Comparison of ENCODE assay signal across 20 cellular contexts in the genomic region with DNA sequence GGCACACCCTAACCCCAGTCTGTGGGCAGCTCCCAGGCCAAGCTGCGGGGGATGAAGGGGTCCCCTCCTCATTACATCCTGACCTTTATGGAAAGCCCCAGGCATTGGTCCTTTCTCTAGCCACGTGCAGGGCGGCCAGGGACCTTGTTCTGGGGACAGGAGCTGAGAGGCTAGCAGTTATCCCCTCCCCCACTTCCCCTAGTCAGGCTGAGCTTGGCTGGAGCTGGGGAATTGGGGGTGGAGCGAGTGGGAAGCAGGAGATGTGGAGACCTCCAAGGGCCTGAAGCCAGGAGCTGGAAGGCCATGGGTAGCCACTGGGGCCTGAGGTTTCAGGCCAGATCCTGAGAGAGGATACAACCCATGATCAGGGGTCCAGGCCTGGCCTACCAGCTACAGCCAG. TPM values are rescaled to one million over a fixed set of nuclear protein-coding genes. Genes with fewer than 3 reads are reported as not detected.
DNase-seq lines count a peak whose midpoint lies in the region; ATAC-seq, FAIRE-seq and TF ChIP-seq lines count a peak whose summit lies in the region.
"Had no signal": no experiment of that assay in that cellular context is flagged by ENCODE, and none has a peak within 500 bp of the region (broad histone marks: within the 10 kb centered on the region; RNA-seq: fewer than 3 reads in every experiment).

No MANE protein-coding gene starts in this region.

- H3K4me2 ChIP-seq in H9 (ENCODE audit: insufficient read depth, insufficient read length, low read length) (no peak overlapping the region), H1 (ENCODE audit: insufficient read depth in 1 of 2, low read depth in 2 of 2, low read length in 2 of 2) (no peak overlapping the region), neural progenitor cell (no peak overlapping the region)

- H3K18ac ChIP-seq in H9 (ENCODE audit: insufficient read length, low read depth, low read length) (no peak overlapping the region), H1 (ENCODE audit: extremely low read depth, low read length) (no peak overlapping the region)

- H2BK20ac ChIP-seq in H9 (ENCODE audit: low read depth, low read length, poor library complexity, severe bottlenecking) (no peak overlapping the region), H1 (ENCODE audit: low read length) (no peak overlapping the region)

- H3K36me3 ChIP-seq in H1 (ENCODE audit: control insufficient read depth in 2 of 4, insufficient read depth in 4 of 4, low read length in 3 of 4) (no peaks in the 10 kb centered on the region), kidney (ENCODE audit: control insufficient read depth in 1 of 2, insufficient read depth in 2 of 2, low read length in 2 of 2) (peaks cover 17 to 26% of the 10 kb centered on the region in 2 donors), neural progenitor cell (no peaks in the 10 kb centered on the region)
- H3K36me3 ChIP-seq: BE2C had no signal

- no peak overlapping the region for H2AFZ ChIP-seq in H9 (ENCODE audit: low read length)
- no peak overlapping the region for H2AFZ ChIP-seq in H1 (ENCODE audit: low read length)
- no peak overlapping the region for H2AFZ ChIP-seq in neural progenitor cell (replicated peaks)

- H3K9me3 Mint-ChIP-seq in H9 (no peaks in the 10 kb centered on the region), neural progenitor cell (no peaks in the 10 kb centered on the region)
- H3K9me3 Mint-ChIP-seq: HFFc6 had no signal

- H3K4me1 Mint-ChIP-seq in H9 (peaks cover 3 to 5% of the 10 kb centered on the region in 2 experiments; a peak in 2 of 4 replicates), neural progenitor cell (no peaks in the 10 kb centered on the region)
- H3K4me1 Mint-ChIP-seq: CD4-positive, CD25-positive, alpha-beta regulatory T cell had no signal

- H3K36me3 Mint-ChIP-seq in H9 (ENCODE audit: insufficient read depth in 1 of 3, low read depth in 3 of 3) (no peaks in the 10 kb centered on the region), neural progenitor cell (peaks cover 4% of the 10 kb centered on the region)

- WGBS in H9 (ENCODE audit: extremely low coverage, insufficient read length, low lambda C conversion rate), result no CpG with 5 or more reads among the region's 4 CpGs
- WGBS in H1 (ENCODE audit: extremely low coverage in 1 of 2, insufficient coverage in 1 of 2, insufficient read length in 1 of 2, insufficient replicate concordance in 2 of 2, low coverage in 1 of 2, low lambda C conversion rate in 2 of 2, missing lambda C conversion rate in 1 of 2), 2 experiments, result 77% methylated on average over 4 of the region's 4 CpGs; no CpG with 5 or more reads in 1 of the 2 experiments

- DNase-seq in H9 (no peak), H1 (ENCODE audit: low read depth in 1 of 2, low spot score in 2 of 2) (no peak), kidney (peak; percentile 29), neural progenitor cell (ENCODE audit: low spot score) (no peak), GM10248 (ENCODE audit: extremely low spot score) (no peak)
- DNase-seq in stimulated activated CD4-positive, alpha-beta T cell treated with anti-CD3 and anti-CD28 coated beads, Interleukin-15, amount 100 ng/mL, for 24 hours, result no peak
- DNase-seq: ACHN; BE2C; C1 segment of cervical spinal cord; Caco-2; CD4-positive, CD25-positive, alpha-beta regulatory T cell; HFFc6 had no signal

- H4K8ac ChIP-seq in H9 (replicated peaks; ENCODE audit: insufficient read length, low read depth, low read length) (no peak overlapping the region), H1 (ENCODE audit: extremely low read depth, insufficient read depth, low read length) (no peak overlapping the region; the same call in none of the 2 replicates)

- no peak for ATAC-seq in GM19395 (IDR thresholded peaks at IDR 0.05; ENCODE audit: unreplicated experiment)
- ATAC-seq: HCT116 had no signal

- POLR2A ChIA-PET in H1 (lab: Charles Lee; ENCODE audit: partially characterized antibody) (interaction anchor here (1.2 to 2.3 kb wide), 5 partner anchors 10 to 83 kb away, joined by 4 to 8 read pairs (median 5); partner anchors contain the start of genes GLYCTK and WDR82), GM10248 (lab: Yijun Ruan, JAX) (no interaction called here)

- H2BK5ac ChIP-seq in H9 (ENCODE audit: insufficient read length, low read length), result no peak overlapping the region
- H2BK5ac ChIP-seq in H1 (ENCODE audit: low read depth, low read length), result peak overlapping the region; percentile 52; the same call in 1 of the 2 replicates

- no peaks in the 10 kb centered on the region for H3K23me2 ChIP-seq in H9 (ENCODE audit: insufficient read length, low read depth, low read length, poor library complexity, severe bottlenecking)
- no peaks in the 10 kb centered on the region for H3K23me2 ChIP-seq in H1 (ENCODE audit: low read depth, low read length)

- H4K91ac ChIP-seq in H9 (ENCODE audit: insufficient read length, low read depth, low read length) (no peak overlapping the region), H1 (replicated peaks; ENCODE audit: insufficient read length, low read length) (no peak overlapping the region)

- FAIRE-seq in H1 (lab: Jason Lieb, UNC) (no peak), kidney (lab: Jason Lieb, UNC) (no peak)
- FAIRE-seq: A204.1, D721Med, G401.6, GM12892, H54 had no signal

- no peaks in the 10 kb centered on the region for H3K27me3 ChIP-seq in H9 (ENCODE audit: insufficient read depth, low read length)
- no peaks in the 10 kb centered on the region for H3K27me3 ChIP-seq in H1 (replicated peaks in 1 of 4; ENCODE audit: control insufficient read depth in 3 of 4, extremely low read depth in 1 of 4, insufficient read depth in 3 of 4, low read length in 3 of 4)
- H3K27me3 ChIP-seq in neural progenitor cell, result no peaks in the 10 kb centered on the region
- H3K27me3 ChIP-seq: BE2C had no signal

- intact Hi-C loops in kidney (cut with DNase I), result no loop called here

- no peak for TF ChIP-seq RAD21 in H1 (IDR thresholded peaks at IDR 0.05 in 1 of 2, conservative IDR thresholded peaks at IDR 0.05 in 1 of 2; ENCODE audit: low read depth in 2 of 2, low read length in 2 of 2)

- H3K56ac ChIP-seq in H9 (ENCODE audit: insufficient read length, low read depth, low read length), result no peak overlapping the region
- H3K56ac ChIP-seq in H1 (replicated peaks; ENCODE audit: insufficient read length, low read depth, low read length), result no peak overlapping the region

- H3K4me1 ChIP-seq in H9 (ENCODE audit: insufficient read depth, low read length), result no peaks in the 10 kb centered on the region
- H3K4me1 ChIP-seq in H1 (replicated peaks in 1 of 4; ENCODE audit: control insufficient read depth in 3 of 4, insufficient read depth in 4 of 4, low read length in 3 of 4), result no peaks in the 10 kb centered on the region; a peak in 1 of 7 replicates
- no peaks in the 10 kb centered on the region for H3K4me1 ChIP-seq in kidney (ENCODE audit: control insufficient read depth in 1 of 2, insufficient read depth in 1 of 2, low read depth in 1 of 2, low read length in 2 of 2)
- H3K4me1 ChIP-seq in neural progenitor cell, result peaks cover 6% of the 10 kb centered on the region
- H3K4me1 ChIP-seq: BE2C, Caco-2 had no signal

- H3K4ac ChIP-seq in H9 (ENCODE audit: low read depth, low read length) (no peak overlapping the region), H1 (replicated peaks; ENCODE audit: insufficient read length, low read depth, low read length) (no peak overlapping the region)

- no peak overlapping the region for H3K27ac ChIP-seq in H9 (ENCODE audit: insufficient read length, low read depth, low read length)
- no peak overlapping the region for H3K27ac ChIP-seq in H1 (ENCODE audit: low read depth, low read length)
- no peak overlapping the region for H3K27ac ChIP-seq in kidney (ENCODE audit: low read depth in 2 of 2, low read length in 2 of 2)
- H3K27ac ChIP-seq in neural progenitor cell, result no peak overlapping the region
- H3K27ac ChIP-seq: HL-60 had no signal

- TF ChIP-seq EP300 in H1 (IDR thresholded peaks at IDR 0.05; ENCODE audit: borderline replicate concordance in 1 of 2, low read depth in 2 of 2, low read length in 2 of 2), result no peak

- no peaks in the 10 kb centered on the region for H3F3A ChIP-seq in neural progenitor cell (ENCODE audit: low read depth)

- no peak overlapping the region for H4K5ac ChIP-seq in H9 (ENCODE audit: insufficient read length, low read depth, low read length)
- no peak overlapping the region for H4K5ac ChIP-seq in H1 (ENCODE audit: insufficient read length, low read depth, low read length)

- no peak overlapping the region for H2BK120ac ChIP-seq in H9 (ENCODE audit: low read depth, low read length, poor library complexity, severe bottlenecking)
- H2BK120ac ChIP-seq in H1 (replicated peaks; ENCODE audit: low read depth, low read length), result no peak overlapping the region

- H3K23ac ChIP-seq in H9 (ENCODE audit: insufficient read length, low read depth, low read length), result no peak overlapping the region
- no peak overlapping the region for H3K23ac ChIP-seq in H1 (ENCODE audit: insufficient read length)

- H3K14ac ChIP-seq in H9 (ENCODE audit: insufficient read depth, low read length) (0 out of 2 replicates have a peak overlapping the region, but pooled peaks have one; percentile 35), H1 (ENCODE audit: insufficient read length) (no peak overlapping the region)

- no peak overlapping the region for H3K9ac ChIP-seq in H9 (ENCODE audit: extremely low read depth, insufficient read length, low read length)
- no peak overlapping the region; a peak in 1 of 7 replicates for H3K9ac ChIP-seq in H1 (replicated peaks in 1 of 4; ENCODE audit: extremely low read depth in 1 of 4, low read depth in 3 of 4, low read length in 3 of 4)
- no peak overlapping the region for H3K9ac ChIP-seq in kidney (ENCODE audit: low read length in 2 of 2)
- H3K9ac ChIP-seq in neural progenitor cell, result no peak overlapping the region

- H2BK15ac ChIP-seq in H9 (ENCODE audit: low read depth, low read length), result no peak overlapping the region
- H2BK15ac ChIP-seq in H1 (ENCODE audit: low read length), result no peak overlapping the region

- H3T11ph ChIP-seq in H9 (ENCODE audit: low read length), result no peak overlapping the region

- H3K27ac Mint-ChIP-seq in H9 (peak overlapping the region in 1 of 3 experiments; percentile 28; a peak in 1 of 7 replicates), neural progenitor cell (peak overlapping the region; percentile 82)
- H3K27ac Mint-ChIP-seq: CD4-positive, CD25-positive, alpha-beta regulatory T cell; HFFc6 had no signal

- H3K9me3 ChIP-seq in H9 (ENCODE audit: control insufficient read depth, low read depth, low read length) (no peaks in the 10 kb centered on the region), H1 (ENCODE audit: insufficient read depth in 2 of 2, low read depth in 1 of 2, low read length in 1 of 2) (no peaks in the 10 kb centered on the region), kidney (ENCODE audit: control insufficient read depth in 1 of 2, low read length in 2 of 2) (no peaks in the 10 kb centered on the region), neural progenitor cell (ENCODE audit: low read depth) (no peaks in the 10 kb centered on the region)
- H3K9me3 ChIP-seq: BE2C, Caco-2 had no signal

- no peak for TF ChIP-seq POLR2A in H1 (IDR thresholded peaks at IDR 0.05; ENCODE audit: control extremely low read depth in 1 of 2, low read depth in 2 of 2, low read length in 2 of 2)

- no peaks in the 10 kb centered on the region for H4K20me1 ChIP-seq in H9 (ENCODE audit: control insufficient read depth, insufficient read depth, insufficient read length)
- H4K20me1 ChIP-seq in H1 (replicated peaks in 1 of 2; ENCODE audit: control insufficient read depth in 1 of 2, insufficient read depth in 2 of 2, low read length in 2 of 2), result no peaks in the 10 kb centered on the region
- H4K20me1 ChIP-seq in neural progenitor cell (ENCODE audit: low read depth), result no peaks in the 10 kb centered on the region

- H3K4me3 Mint-ChIP-seq in H9 (no peak overlapping the region), neural progenitor cell (no peak overlapping the region)
- H3K4me3 Mint-ChIP-seq: CD4-positive, CD25-positive, alpha-beta regulatory T cell; HFFc6 had no signal

- H3K4me3 ChIP-seq in H1 (ENCODE audit: extremely low read depth in 1 of 4, insufficient read depth in 2 of 4, low read depth in 3 of 4, low read length in 4 of 4) (no peak overlapping the region), kidney (ENCODE audit: low read length in 2 of 2) (no peak overlapping the region), neural progenitor cell (no peak overlapping the region)

- no peaks in the 10 kb centered on the region for H3K79me2 ChIP-seq in H9 (ENCODE audit: insufficient read depth, low read length)
- H3K79me2 ChIP-seq in H1 (ENCODE audit: control insufficient read depth in 1 of 2, insufficient read depth in 2 of 2, low read length in 2 of 2), result no peaks in the 10 kb centered on the region
- H3K79me2 ChIP-seq in neural progenitor cell (ENCODE audit: low read depth), result no peaks in the 10 kb centered on the region

- H3K79me1 ChIP-seq in H9 (ENCODE audit: insufficient read depth, low read depth, low read length, poor library complexity, severe bottlenecking) (no peaks in the 10 kb centered on the region), H1 (ENCODE audit: low read depth, low read length) (no peaks in the 10 kb centered on the region)

- CTCF ChIA-PET in H1 (lab: Charles Lee; ENCODE audit: partially characterized antibody), result interaction anchor here (0.9 to 9.0 kb wide), 10 partner anchors 10 to 141 kb away, joined by 3 to 131 read pairs (median 6); no protein-coding TSS in a partner anchor
- CTCF ChIA-PET in GM10248 (lab: Yijun Ruan, JAX), result interaction anchor here (1.2 to 4.0 kb wide), 5 partner anchors 9 to 142 kb away, joined by 3 to 13 read pairs (median 6); no protein-coding TSS in a partner anchor

- no peak overlapping the region for H2BK12ac ChIP-seq in H9 (ENCODE audit: insufficient read length, low read depth, low read length)
- H2BK12ac ChIP-seq in H1 (ENCODE audit: low read depth, low read length), result 0 out of 2 replicates have a peak overlapping the region, but pooled peaks have one; percentile 39

- TF ChIP-seq CTCF in H9 (conservative IDR thresholded peaks at IDR 0.05) (no peak), H1 (IDR thresholded peaks at IDR 0.05; ENCODE audit: control extremely low read depth in 1 of 3, insufficient read depth in 1 of 3, low read depth in 1 of 3, low read length in 3 of 3) (no peak), kidney (IDR thresholded peaks at IDR 0.05; ENCODE audit: borderline replicate concordance, extremely low read depth, insufficient read depth) (no peak), neural progenitor cell (IDR thresholded peaks at IDR 0.05) (no peak), GM10248 (IDR thresholded peaks at IDR 0.05; ENCODE audit: control extremely low read depth, extremely low read depth, low read depth, missing control alignments) (no peak)

- H2AK5ac ChIP-seq in H9 (ENCODE audit: insufficient read length, low read length) (no peak overlapping the region), H1 (ENCODE audit: low read depth, low read length) (no peak overlapping the region)

- H3K27me3 Mint-ChIP-seq in H9 (ENCODE audit: low read depth), result no peaks in the 10 kb centered on the region
- peaks cover 4% of the 10 kb centered on the region for H3K27me3 Mint-ChIP-seq in neural progenitor cell (ENCODE audit: insufficient read depth, low read depth)
- H3K27me3 Mint-ChIP-seq: CD4-positive, CD25-positive, alpha-beta regulatory T cell had no signal

RNA-seq across cellular contexts. Expression of gene DNAH1, which starts 45.8 kb away (rescaled TPM):
- total RNA-seq in H9 (2021) (2.0 and 2.3 TPM in 2 replicates), kidney (12.1 TPM), neural progenitor cell (ENCODE audit: low replicate concordance) (0.80 and 2.1 TPM in 2 replicates)
- 0.63 and 1.5 TPM in 2 replicates for total RNA-seq in H1 (2021; fragmentation: NEBNext Ultra II Directional; extraction: Animal tissue kit (Norgen Biotek cat#: 25700))
- polyA plus RNA-seq in H1 (2011; rRNA removed) (1.0 and 1.9 TPM in 2 replicates), kidney (ENCODE audit: insufficient read depth, low read depth, low replicate concordance) (1.7 TPM)
- 1.1 TPM for polyA plus RNA-seq in H1 (2011; cell fraction: cytosol; rRNA removed)
- 10.6 TPM for polyA plus RNA-seq in H1 (2011; cell fraction: nucleus; rRNA removed)
- 0.35 to 1.7 TPM (median 1.0 TPM) in 4 replicates for polyA plus RNA-seq in H1 (2012, experiment 1 of 2)
- 0.13 TPM for polyA plus RNA-seq in H1 (2012, experiment 2 of 2)
- 0.22 TPM for polyA plus RNA-seq in H1 (2013, experiment 1 of 2)
- polyA plus RNA-seq in H1 (2013, experiment 2 of 2), result 0.20 TPM
- polyA minus RNA-seq in H1 (2011; rRNA and poly(A)+ RNA removed), result 4.0 and 4.2 TPM in 2 replicates
- 2.2 TPM for polyA minus RNA-seq in H1 (2011; cell fraction: cytosol; rRNA and poly(A)+ RNA removed)
- polyA minus RNA-seq in H1 (2011; cell fraction: nucleus; rRNA and poly(A)+ RNA removed), result 6.1 TPM

RNA-seq across cellular contexts. Expression of gene BAP1, which starts 47.9 kb away (rescaled TPM):
- total RNA-seq in H9 (2021), result 79.6 and 84.1 TPM in 2 replicates
- 72.9 and 80.3 TPM in 2 replicates for total RNA-seq in H1 (2021; fragmentation: NEBNext Ultra II Directional; extraction: Animal tissue kit (Norgen Biotek cat#: 25700))
- 64.9 and 79.5 TPM in 2 replicates for polyA plus RNA-seq in H1 (2011; rRNA removed)
- 74.8 TPM for polyA plus RNA-seq in H1 (2011; cell fraction: cytosol; rRNA removed)
- polyA plus RNA-seq in H1 (2011; cell fraction: nucleus; rRNA removed), result 271 TPM
- 81.1 to 93.5 TPM (median 83.9 TPM) in 4 replicates for polyA plus RNA-seq in H1 (2012, experiment 1 of 2)
- polyA plus RNA-seq in H1 (2012, experiment 2 of 2), result 89.8 TPM
- polyA plus RNA-seq in H1 (2013, experiment 1 of 2), result 37.6 TPM
- 38.9 TPM for polyA plus RNA-seq in H1 (2013, experiment 2 of 2)
- polyA minus RNA-seq in H1 (2011; rRNA and poly(A)+ RNA removed), result 81.1 and 89.6 TPM in 2 replicates
- 46.2 TPM for polyA minus RNA-seq in H1 (2011; cell fraction: cytosol; rRNA and poly(A)+ RNA removed)
- polyA minus RNA-seq in H1 (2011; cell fraction: nucleus; rRNA and poly(A)+ RNA removed), result 71.8 TPM
- 72.5 TPM for total RNA-seq in kidney
- 61.6 TPM for polyA plus RNA-seq in kidney (ENCODE audit: insufficient read depth, low read depth, low replicate concordance)
- total RNA-seq in neural progenitor cell (ENCODE audit: low replicate concordance), result 55.5 and 102 TPM in 2 replicates

RNA-seq across cellular contexts. Expression of gene PHF7, which starts 48.6 kb away (rescaled TPM):
- total RNA-seq in H9 (2021), result 9.4 and 9.9 TPM in 2 replicates
- 9.5 and 12.0 TPM in 2 replicates for total RNA-seq in H1 (2021; fragmentation: NEBNext Ultra II Directional; extraction: Animal tissue kit (Norgen Biotek cat#: 25700))
- polyA plus RNA-seq in H1 (2011; rRNA removed), result 6.3 and 6.7 TPM in 2 replicates
- 13.6 TPM for polyA plus RNA-seq in H1 (2011; cell fraction: cytosol; rRNA removed)
- polyA plus RNA-seq in H1 (2011; cell fraction: nucleus; rRNA removed), result 13.4 TPM
- 8.9 to 13.5 TPM (median 12.4 TPM) in 4 replicates for polyA plus RNA-seq in H1 (2012, experiment 1 of 2)
- 5.5 TPM for polyA plus RNA-seq in H1 (2012, experiment 2 of 2)
- polyA plus RNA-seq in H1 (2013, experiment 1 of 2), result 15.6 TPM
- polyA plus RNA-seq in H1 (2013, experiment 2 of 2), result 13.1 TPM
- polyA minus RNA-seq in H1 (2011; rRNA and poly(A)+ RNA removed), result 9.0 and 9.3 TPM in 2 replicates
- 7.4 TPM for polyA minus RNA-seq in H1 (2011; cell fraction: cytosol; rRNA and poly(A)+ RNA removed)
- 14.1 TPM for polyA minus RNA-seq in H1 (2011; cell fraction: nucleus; rRNA and poly(A)+ RNA removed)
- 8.8 TPM for total RNA-seq in kidney
- polyA plus RNA-seq in kidney (ENCODE audit: insufficient read depth, low read depth, low replicate concordance), result 3.9 TPM
- 9.9 and 13.0 TPM in 2 replicates for total RNA-seq in neural progenitor cell (ENCODE audit: low replicate concordance)
